Comparison of ENCODE assay signal across 8 cellular contexts in the genomic region with DNA sequence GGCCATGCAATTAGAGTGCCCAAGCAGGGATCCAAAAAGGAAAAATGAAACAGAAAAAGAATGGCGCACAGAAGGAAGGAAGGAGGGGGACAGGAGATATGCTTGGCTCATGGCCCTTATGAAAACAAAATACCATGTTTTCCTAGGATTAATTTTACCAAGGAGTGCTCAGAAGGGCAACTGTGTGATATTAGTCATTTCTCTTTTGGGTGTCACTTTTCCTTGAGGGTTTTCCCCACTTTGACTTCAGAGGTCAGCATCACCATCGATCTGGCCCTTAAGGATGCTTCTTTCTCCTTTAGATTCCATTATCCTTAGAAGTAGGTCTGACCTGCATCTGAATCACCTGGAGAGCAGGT. TPM values are rescaled to one million over a fixed set of nuclear protein-coding genes. Genes with fewer than 3 reads are reported as not detected.
A peak's percentile ranks its signal among the peaks of the same experiment; 100 is the strongest.
DNase-seq lines count a peak whose midpoint lies in the region; ATAC-seq and TF ChIP-seq lines count a peak whose summit lies in the region.

No MANE protein-coding gene starts in this region.

- DNase-seq in GM12865 (ENCODE audit: low read depth) (no peak), T-cell (no peak), fibroblast of mammary gland (ENCODE audit: low read depth) (no peak), BE2C (no peak), NCI-H446 treated with DMSO at 0.1 percent for 48 hours (lab: John Stamatoyannopoulos, UW) (no peak), NCI-H2081 (lab: John Stamatoyannopoulos, UW) (no peak)
- no peak for DNase-seq in activated CD4-positive, CD25-positive, alpha-beta regulatory T cell treated with anti-CD3 and anti-CD28 coated beads, Interleukin-2, amount 50 U/mL, for 72 hours

- H3K4me3 Mint-ChIP-seq in T-cell, result peak overlapping the region; percentile 93 to 97 (median 94)

- POLR2A ChIA-PET in T-cell (lab: Charles Lee), result no interaction called here

- H3K9me3 ChIP-seq in skeletal muscle satellite cell (replicated peaks; ENCODE audit: low read length) (no peaks in the 10 kb centered on the region), BE2C (no peaks in the 10 kb centered on the region)

- no peak for TF ChIP-seq CTCF in GM12865 (IDR thresholded peaks at IDR 0.05; ENCODE audit: insufficient read depth, low read depth, low read length, missing control alignments)
- no peak for TF ChIP-seq CTCF in fibroblast of mammary gland (conservative IDR thresholded peaks at IDR 0.05; ENCODE audit: control insufficient read depth, insufficient read depth, low read depth, low read length)
- TF ChIP-seq CTCF in BE2C (IDR thresholded peaks at IDR 0.05; ENCODE audit: low read depth, low read length), result no peak

- H3K4me2 ChIP-seq in skeletal muscle satellite cell (ENCODE audit: low read length), result peak overlapping the region; percentile 86

- H3K9ac ChIP-seq in skeletal muscle satellite cell (ENCODE audit: low read depth, low read length), result no peak overlapping the region

- H3K4me3 ChIP-seq in GM12865 (ENCODE audit: low read depth, low read length), result peak overlapping the region; percentile 64
- H3K4me3 ChIP-seq in fibroblast of mammary gland (ENCODE audit: control insufficient read depth, low read depth, low read length), result peak overlapping the region; percentile 86
- H3K4me3 ChIP-seq in skeletal muscle satellite cell (ENCODE audit: low read length), result peak overlapping the region; percentile 81
- no peak overlapping the region; the same call in 1 of the 2 replicates for H3K4me3 ChIP-seq in BE2C (ENCODE audit: low read depth, low read length)

- CTCF ChIA-PET in T-cell (lab: Charles Lee), result interaction anchor here (0.6 to 5.2 kb wide), 2 partner anchors 120 to 1042 kb away, joined by 3 to 112 read pairs; partner anchors contain the start of genes DTX3L (in 1 of the 2) and PARP9 (in 1 of the 2)

- peaks cover under 1% of the 10 kb centered on the region for H3K36me3 ChIP-seq in skeletal muscle satellite cell (ENCODE audit: insufficient read depth, low read length)
- no peaks in the 10 kb centered on the region for H3K36me3 ChIP-seq in BE2C

- H3K27me3 Mint-ChIP-seq in T-cell, result no peaks in the 10 kb centered on the region

- peaks cover 9% of the 10 kb centered on the region for H3K36me3 Mint-ChIP-seq in T-cell

- no peaks in the 10 kb centered on the region for H3K9me3 Mint-ChIP-seq in T-cell

- no peak for ATAC-seq in T-cell (replicated peaks in 1 of 4)

- peaks cover 69 to 70% (median 70%) of the 10 kb centered on the region in 3 donors for H3K4me1 Mint-ChIP-seq in T-cell

- H3K4me1 ChIP-seq in skeletal muscle satellite cell (ENCODE audit: control insufficient read depth, insufficient read depth, low read length), result peaks cover 25% of the 10 kb centered on the region
- 0 out of 2 replicates have a peak, but pooled peaks cover under 1% of the 10 kb centered on the region for H3K4me1 ChIP-seq in BE2C

- peak overlapping the region; percentile 89 to 100 for H3K27ac Mint-ChIP-seq in T-cell

- H3K27me3 ChIP-seq in skeletal muscle satellite cell (ENCODE audit: control insufficient read depth, insufficient read depth, low read length) (no peaks in the 10 kb centered on the region), BE2C (no peaks in the 10 kb centered on the region)

RNA-seq across cellular contexts. Expression of gene PARP14, which starts 1.4 kb away (rescaled TPM):
- total RNA-seq in T-cell, result 10 to 100 TPM; 46.9 to 70.2 (median 47.9) TPM
- 14.0 and 20.8 TPM in 2 replicates for total RNA-seq in skeletal muscle satellite cell (2012; rRNA removed)
- polyA plus RNA-seq in BE2C (2012; ENCODE audit: insufficient read depth, insufficient read length, low read depth), result 0.57 TPM
